10 cellular contexts compared by ENCODE assay signal in genomic region chr17:45300060-45300751, GRCh38. TPM values are rescaled to one million over a fixed set of nuclear protein-coding genes. Genes with fewer than 3 reads are reported as not detected.
DNase-seq lines count a peak whose midpoint lies in the region; FAIRE-seq and TF ChIP-seq lines count a peak whose summit lies in the region.
"Had no signal": no experiment of that assay in that cellular context is flagged by ENCODE, and none has a peak within 500 bp of the region (broad histone marks: within the 10 kb centered on the region; RNA-seq: fewer than 3 reads in every experiment).

No MANE protein-coding gene starts in this region.

- H3K36me3 Mint-ChIP-seq in HFFc6 (ENCODE audit: low read depth) (peaks cover 34% of the 10 kb centered on the region), progenitor cell of endocrine pancreas (ENCODE audit: insufficient read depth) (peaks cover 1% of the 10 kb centered on the region)

- H3K9me3 ChIP-seq in DOHH2 (ENCODE audit: control insufficient read depth, insufficient read depth, low read length), result no peaks in the 10 kb centered on the region

- DNase-seq in HFFc6 (no peak), brain microvascular endothelial cell (no peak), progenitor cell of endocrine pancreas (ENCODE audit: low spot score, unreplicated experiment) (no peak), putamen (ENCODE audit: low spot score) (no peak), D721Med (ENCODE audit: insufficient read length, low spot score) (no peak), SHP77 (lab: John Stamatoyannopoulos, UW) (no peak)
- DNase-seq: activated gamma-delta T cell; DMS79; stimulated activated CD4-positive, alpha-beta T cell treated with anti-CD3 and anti-CD28 coated beads, Interleukin-4, amount 100 ng/mL, for 24 hours had no signal

- H3K4me1 Mint-ChIP-seq in HFFc6 (ENCODE audit: low read depth) (peaks cover 75% of the 10 kb centered on the region), progenitor cell of endocrine pancreas (ENCODE audit: low read depth) (peaks cover 4% of the 10 kb centered on the region)

- H3K36me3 ChIP-seq in DOHH2 (ENCODE audit: control insufficient read depth, low read length) (peaks cover 12% of the 10 kb centered on the region; the same call in 1 of the 2 replicates), brain microvascular endothelial cell (replicated peaks) (peaks cover 16% of the 10 kb centered on the region)

- H4K20me1 ChIP-seq in DOHH2 (ENCODE audit: control insufficient read depth, insufficient read depth, low read depth, low read length), result peaks cover 2% of the 10 kb centered on the region; the same call in 1 of the 2 replicates

- H3K27me3 Mint-ChIP-seq in HFFc6 (ENCODE audit: insufficient read depth) (no peaks in the 10 kb centered on the region; the same call in 1 of the 2 replicates), progenitor cell of endocrine pancreas (no peaks in the 10 kb centered on the region)

- peak overlapping the region; percentile 31; the same call in 1 of the 2 replicates for H3K4me2 ChIP-seq in DOHH2 (ENCODE audit: low read length)

- no peak for TF ChIP-seq CTCF in DOHH2 (IDR thresholded peaks at IDR 0.05; ENCODE audit: low read depth, low read length, poor library complexity, severe bottlenecking)
- no peak for TF ChIP-seq CTCF in HFFc6 (IDR thresholded peaks at IDR 0.05)
- TF ChIP-seq CTCF in brain microvascular endothelial cell (IDR thresholded peaks at IDR 0.05; ENCODE audit: low read depth, low read length, missing control alignments), result peak; percentile 20
- TF ChIP-seq CTCF in progenitor cell of endocrine pancreas (IDR thresholded peaks at IDR 0.05; ENCODE audit: unreplicated experiment), result no peak
- no peak for TF ChIP-seq CTCF in D721Med (IDR thresholded peaks at IDR 0.05; ENCODE audit: insufficient read depth, missing control alignments)

- H3K9me3 Mint-ChIP-seq in HFFc6 (no peaks in the 10 kb centered on the region), progenitor cell of endocrine pancreas (ENCODE audit: low read depth) (no peaks in the 10 kb centered on the region)

- H3K27me3 ChIP-seq in DOHH2 (ENCODE audit: control insufficient read depth, low read length), result no peaks in the 10 kb centered on the region
- no peaks in the 10 kb centered on the region for H3K27me3 ChIP-seq in brain microvascular endothelial cell (replicated peaks)

- no peaks in the 10 kb centered on the region for H3K9me2 ChIP-seq in DOHH2 (replicated peaks; ENCODE audit: control insufficient read depth, low read length)

- H3K4me3 Mint-ChIP-seq in HFFc6, result no peak overlapping the region
- H3K4me3 Mint-ChIP-seq in progenitor cell of endocrine pancreas (ENCODE audit: low read depth), result no peak overlapping the region

- no peak for FAIRE-seq in D721Med (lab: Jason Lieb, UNC)

- peaks cover 69% of the 10 kb centered on the region for H3K79me2 ChIP-seq in DOHH2 (ENCODE audit: control insufficient read depth, low read length)

- no peak overlapping the region for H3K4me3 ChIP-seq in DOHH2 (ENCODE audit: low read length)
- H3K4me3 ChIP-seq in brain microvascular endothelial cell (ENCODE audit: low read depth, low read length), result no peak overlapping the region

- in situ Hi-C loops in brain microvascular endothelial cell (cut with HindIII; ENCODE audit: low pct_ligation_motif_present, low sequenced_read_pairs), result no loop called here

- peak overlapping the region; percentile 1; the same call in 1 of the 2 replicates for H3K27ac Mint-ChIP-seq in HFFc6
- H3K27ac Mint-ChIP-seq in progenitor cell of endocrine pancreas, result peak overlapping the region; percentile 25

- H3K27ac ChIP-seq in DOHH2 (ENCODE audit: low read depth, low read length), result no peak overlapping the region
- no peak overlapping the region for H3K27ac ChIP-seq in brain microvascular endothelial cell

- H3K4me1 ChIP-seq in DOHH2 (ENCODE audit: control insufficient read depth, low read length), result peaks cover 71% of the 10 kb centered on the region

- H3F3A ChIP-seq in DOHH2 (ENCODE audit: control insufficient read depth, insufficient read depth), result 0 out of 2 replicates have a peak, but pooled peaks cover 7% of the 10 kb centered on the region

RNA-seq across cellular contexts. Expression of gene MAP3K14, which starts 16.6 kb away (rescaled TPM):
- 1 to 10 TPM; 5.6 to 8.8 (median 6.6) TPM for total RNA-seq in HFFc6 (2021; fragmentation: NEBNext Ultra II Directional; extraction: Animal tissue kit (Norgen Biotek cat#: 25700))
- 7.8 and 8.7 TPM in 2 replicates for total RNA-seq in progenitor cell of endocrine pancreas

RNA-seq across cellular contexts. Expression of gene SPATA32, which starts 38.3 kb away (rescaled TPM):
- under 1 TPM in 1 of 6 experiments, not detected in 5; 0.11 TPM for total RNA-seq in HFFc6 (2021; fragmentation: NEBNext Ultra II Directional; extraction: Animal tissue kit (Norgen Biotek cat#: 25700))
- 0.24 TPM in 1 of 2 replicates, not detected in the other for total RNA-seq in progenitor cell of endocrine pancreas
